ENCODE assay signal across 8 cellular contexts in genomic region chr5:149381986-149382338, GRCh38. TPM values are rescaled to one million over a fixed set of nuclear protein-coding genes. Genes with fewer than 3 reads are reported as not detected.
DNase-seq lines count a peak whose midpoint lies in the region; ATAC-seq and TF ChIP-seq lines count a peak whose summit lies in the region.

No MANE protein-coding gene starts in this region.

- H3T11ph ChIP-seq in H9 (ENCODE audit: low read length) = no peak overlapping the region

- no peaks in the 10 kb centered on the region; the same call in 1 of the 2 replicates for H3K27me3 ChIP-seq in H9 (ENCODE audit: insufficient read depth, low read length)

- H3K4me2 ChIP-seq in H9 (ENCODE audit: insufficient read depth, insufficient read length, low read length) = no peak overlapping the region

- no peak overlapping the region for H3K9ac ChIP-seq in H9 (ENCODE audit: extremely low read depth, insufficient read length, low read length)

- H3K27me3 Mint-ChIP-seq in H9 (ENCODE audit: low read depth) = no peaks in the 10 kb centered on the region

- H4K8ac ChIP-seq in H9 (replicated peaks; ENCODE audit: insufficient read length, low read depth, low read length) = no peak overlapping the region

- no peak overlapping the region for H4K5ac ChIP-seq in H9 (ENCODE audit: insufficient read length, low read depth, low read length)

- H3K14ac ChIP-seq in H9 (ENCODE audit: insufficient read depth, low read length) = no peak overlapping the region

- H3K36me3 Mint-ChIP-seq in H9 (ENCODE audit: insufficient read depth in 1 of 3, low read depth in 3 of 3) = no peaks in the 10 kb centered on the region

- peaks cover 15 to 21% of the 10 kb centered on the region in 2 experiments for H3K4me1 Mint-ChIP-seq in H9

- H3K79me2 ChIP-seq in H9 (ENCODE audit: insufficient read depth, low read length) = no peaks in the 10 kb centered on the region

- no peak overlapping the region for H3K23ac ChIP-seq in H9 (ENCODE audit: insufficient read length, low read depth, low read length)

- H2BK120ac ChIP-seq in H9 (ENCODE audit: low read depth, low read length, poor library complexity, severe bottlenecking) = no peak overlapping the region

- H3K4me1 ChIP-seq in H9 (ENCODE audit: insufficient read depth, low read length) = no peaks in the 10 kb centered on the region

- no peaks in the 10 kb centered on the region; a peak in 2 of 5 replicates for H3K9me3 Mint-ChIP-seq in H9

- H3K27ac Mint-ChIP-seq in H9 = no peak overlapping the region

- H2BK15ac ChIP-seq in H9 (ENCODE audit: low read depth, low read length) = no peak overlapping the region

- H2BK5ac ChIP-seq in H9 (ENCODE audit: insufficient read length, low read length) = no peak overlapping the region

- DNase-seq in GM10266 (ENCODE audit: extremely low spot score) (peak; percentile 88), H9 (peak; percentile 90), NCI-H1694 (lab: John Stamatoyannopoulos, UW) (peak; percentile 24), left colon (peak; percentile 72 to 82)
- DNase-seq in activated CD4-positive, CD25-positive, alpha-beta regulatory T cell treated with anti-CD3 and anti-CD28 coated beads, Interleukin-2, amount 50 U/mL, for 16 hours (ENCODE audit: low read depth, low spot score) = peak; percentile 61
- peak; percentile 38 for DNase-seq in central memory CD4-positive, alpha-beta T cell
- DNase-seq in stimulated activated CD4-positive, alpha-beta T cell treated with anti-CD3 and anti-CD28 coated beads, Interleukin-2, amount 100 ng/mL, for 24 hours = peak; percentile 83 to 85

- no peak overlapping the region for H3K27ac ChIP-seq in H9 (ENCODE audit: insufficient read length, low read depth, low read length)

- H2BK12ac ChIP-seq in H9 (ENCODE audit: insufficient read length, low read depth, low read length) = no peak overlapping the region

- H3K56ac ChIP-seq in H9 (ENCODE audit: insufficient read length, low read depth, low read length) = no peak overlapping the region

- no peak overlapping the region for H2AK5ac ChIP-seq in H9 (ENCODE audit: insufficient read length, low read length)

- TF ChIP-seq CTCF in GM10266 (IDR thresholded peaks at IDR 0.05; ENCODE audit: control insufficient read depth, insufficient read depth, low read depth, missing control alignments) (peak; percentile 90), H9 (conservative IDR thresholded peaks at IDR 0.05) (peak; percentile 93)

- no peaks in the 10 kb centered on the region for H3K23me2 ChIP-seq in H9 (ENCODE audit: insufficient read length, low read depth, low read length, poor library complexity, severe bottlenecking)

- H3K9me3 ChIP-seq in H9 (ENCODE audit: control insufficient read depth, low read depth, low read length) = no peaks in the 10 kb centered on the region

- H3K4me3 Mint-ChIP-seq in H9 = no peak overlapping the region

- no peak overlapping the region for H2AFZ ChIP-seq in H9 (ENCODE audit: low read length)

- no peaks in the 10 kb centered on the region for H3K79me1 ChIP-seq in H9 (ENCODE audit: insufficient read depth, low read depth, low read length, poor library complexity, severe bottlenecking)

- peak; percentile 84 for ATAC-seq in left colon
- no peak for ATAC-seq in GM18861 (IDR thresholded peaks at IDR 0.05; ENCODE audit: unreplicated experiment)

- H3K18ac ChIP-seq in H9 (ENCODE audit: insufficient read length, low read depth, low read length) = no peak overlapping the region

- no peak overlapping the region for H4K91ac ChIP-seq in H9 (ENCODE audit: insufficient read length, low read depth, low read length)

- no CpG with 5 or more reads among the region's 16 CpGs for WGBS in H9 (ENCODE audit: extremely low coverage, insufficient read length, low lambda C conversion rate)

- no peak overlapping the region for H2BK20ac ChIP-seq in H9 (ENCODE audit: low read depth, low read length, poor library complexity, severe bottlenecking)

- no peaks in the 10 kb centered on the region for H4K20me1 ChIP-seq in H9 (ENCODE audit: control insufficient read depth, insufficient read depth, insufficient read length)

- intact Hi-C loops in left colon (cut with DNase I, micrococcal nuclease) = loop anchor here (5.0 to 10.0 kb wide), 3 partner anchors 53 to 185 kb away; no protein-coding TSS in a partner anchor

- H3K4ac ChIP-seq in H9 (ENCODE audit: low read depth, low read length) = no peak overlapping the region

RNA-seq across cellular contexts. Expression of gene IL17B, which starts 2.9 kb away (rescaled TPM):
- total RNA-seq in H9 (2021) = not detected in 2 replicates
- total RNA-seq in left colon = 1 to 10 TPM in 1 of 2 donors, not detected in 1; 1.1 TPM

RNA-seq across cellular contexts. Expression of gene PCYOX1L, which starts 24.1 kb away (rescaled TPM):
- total RNA-seq in H9 (2021) (15.3 and 16.5 TPM in 2 replicates), left colon (1 to 10 TPM; 3.3 to 3.9 TPM)

RNA-seq across cellular contexts. Expression of gene GRPEL2, which starts 36.7 kb away (rescaled TPM):
- total RNA-seq in H9 (2021) (44.4 and 47.3 TPM in 2 replicates), left colon (10 to 100 TPM; 10.4 to 10.7 TPM)

Comparison
In these comparisons a context has a peak if more than half of its experiments do, and no peak if none do; other contexts are left out.
1. DNase-seq: peak in every context shown above with its lines; median percentile 90 in H9; 88 in GM10266; 84 in stimulated activated CD4-positive, alpha-beta T cell treated with anti-CD3 and anti-CD28 coated beads, Interleukin-2, amount 100 ng/mL, for 24 hours; 77 in left colon; 61 in activated CD4-positive, CD25-positive, alpha-beta regulatory T cell treated with anti-CD3 and anti-CD28 coated beads, Interleukin-2, amount 50 U/mL, for 16 hours; 38 in central memory CD4-positive, alpha-beta T cell; 24 in NCI-H1694.